Comparison of ENCODE assay signal across 21 cellular contexts in genomic region chr12:113935459-113935858, GRCh38.
"Had no signal": no experiment of that assay in that cellular context is flagged by ENCODE, and none has a peak within 500 bp of the region (broad histone marks: within the 10 kb centered on the region; RNA-seq: fewer than 3 reads in every experiment).

No MANE protein-coding gene starts in this region.

- DNase-seq: activated B cell treated with CpG ODN at 0.5 μM for 24 hours; activated CD4-positive, alpha-beta memory T cell treated with anti-CD3 and anti-CD28 coated beads, Interleukin-2, amount 10 ng/mL, durations not matched to agents 7 days and 5 days; activated CD4-positive, alpha-beta T cell treated with anti-CD3 and anti-CD28 coated beads for 4 hours; activated effector memory CD4-positive, alpha-beta T cell treated with anti-CD3 and anti-CD28 coated beads, Interleukin-2, amount 50 U/mL, for 16 hours; activated naive CD4-positive, alpha-beta T cell treated with anti-CD3 and anti-CD28 coated beads, Interleukin-2, amount 10 ng/mL, durations not matched to agents 7 days and 5 days; activated T-cell treated with anti-CD3 and anti-CD28 coated beads, Interleukin-2, amount 50 U/mL, for 72 hours; anterior cingulate cortex; body of pancreas; effector CD8-positive, alpha-beta T cell; esophagus squamous epithelium; heart left ventricle; left ventricle myocardium inferior; naive B cell; SJCRH30; stimulated activated CD4-positive, alpha-beta T cell treated with anti-CD3 and anti-CD28 coated beads, Interleukin-4, amount 100 ng/mL, for 4 hours; T1000 had no signal

- H3K27ac Mint-ChIP-seq: activated B cell treated with CpG ODN at 0.5 μM for 24 hours; activated CD4-positive, alpha-beta memory T cell treated with anti-CD3 and anti-CD28 coated beads, Interleukin-2, amount 10 ng/mL, durations not matched to agents 7 days and 5 days; activated naive CD4-positive, alpha-beta T cell treated with anti-CD3 and anti-CD28 coated beads, Interleukin-2, amount 10 ng/mL, durations not matched to agents 7 days and 5 days; stimulated activated naive CD8-positive, alpha-beta T cell treated with anti-CD3 and anti-CD28 coated beads, Interleukin-15, Interleukin-2, amounts not matched to agents 100 ng/mL and 50 ng/mL, for 24 hours had no signal

- ATAC-seq: activated T-cell treated with anti-CD3 and anti-CD28 coated beads, Interleukin-2, amount 50 U/mL, for 72 hours; body of pancreas; gastroesophageal sphincter; heart left ventricle had no signal

- H3K4me1 Mint-ChIP-seq: activated B cell treated with CpG ODN at 0.5 μM for 24 hours; activated CD4-positive, alpha-beta memory T cell treated with anti-CD3 and anti-CD28 coated beads, Interleukin-2, amount 10 ng/mL, durations not matched to agents 7 days and 5 days; activated naive CD4-positive, alpha-beta T cell treated with anti-CD3 and anti-CD28 coated beads, Interleukin-2, amount 10 ng/mL, durations not matched to agents 7 days and 5 days had no signal

- H3K27ac ChIP-seq: body of pancreas, esophagus squamous epithelium, gastroesophageal sphincter, heart left ventricle, left ventricle myocardium inferior, prostate gland, right atrium auricular region, SJCRH30, tibial nerve had no signal

- H3K36me3 ChIP-seq: SJCRH30 had no signal

- H3K27me3 ChIP-seq: body of pancreas, esophagus squamous epithelium, gastroesophageal sphincter, heart left ventricle, right atrium auricular region, SJCRH30, tibial nerve had no signal

- H3K27me3 Mint-ChIP-seq: activated B cell treated with CpG ODN at 0.5 μM for 24 hours; activated CD4-positive, alpha-beta memory T cell treated with anti-CD3 and anti-CD28 coated beads, Interleukin-2, amount 10 ng/mL, durations not matched to agents 7 days and 5 days; activated naive CD4-positive, alpha-beta T cell treated with anti-CD3 and anti-CD28 coated beads, Interleukin-2, amount 10 ng/mL, durations not matched to agents 7 days and 5 days; naive B cell; stimulated activated naive CD8-positive, alpha-beta T cell treated with anti-CD3 and anti-CD28 coated beads, Interleukin-15, Interleukin-2, amounts not matched to agents 100 ng/mL and 50 ng/mL, for 24 hours had no signal

- H3K4me1 ChIP-seq: body of pancreas, left ventricle myocardium inferior, prostate gland, SJCRH30 had no signal

- H3K4me3 Mint-ChIP-seq: activated B cell treated with CpG ODN at 0.5 μM for 24 hours; activated CD4-positive, alpha-beta memory T cell treated with anti-CD3 and anti-CD28 coated beads, Interleukin-2, amount 10 ng/mL, durations not matched to agents 7 days and 5 days; activated naive CD4-positive, alpha-beta T cell treated with anti-CD3 and anti-CD28 coated beads, Interleukin-2, amount 10 ng/mL, durations not matched to agents 7 days and 5 days; activated T-cell treated with anti-CD3 and anti-CD28 coated beads, Interleukin-2, amount 50 U/mL, for 72 hours; naive B cell; stimulated activated naive CD8-positive, alpha-beta T cell treated with anti-CD3 and anti-CD28 coated beads, Interleukin-15, Interleukin-2, amounts not matched to agents 100 ng/mL and 50 ng/mL, for 24 hours had no signal

- H3K9me3 Mint-ChIP-seq: activated B cell treated with CpG ODN at 0.5 μM for 24 hours; activated CD4-positive, alpha-beta memory T cell treated with anti-CD3 and anti-CD28 coated beads, Interleukin-2, amount 10 ng/mL, durations not matched to agents 7 days and 5 days; activated naive CD4-positive, alpha-beta T cell treated with anti-CD3 and anti-CD28 coated beads, Interleukin-2, amount 10 ng/mL, durations not matched to agents 7 days and 5 days; activated T-cell treated with anti-CD3 and anti-CD28 coated beads, Interleukin-2, amount 50 U/mL, for 72 hours; stimulated activated naive CD8-positive, alpha-beta T cell treated with anti-CD3 and anti-CD28 coated beads, Interleukin-15, Interleukin-2, amounts not matched to agents 100 ng/mL and 50 ng/mL, for 24 hours had no signal

- H3K4me3 ChIP-seq: body of pancreas, esophagus squamous epithelium, gastroesophageal sphincter, heart left ventricle, left ventricle myocardium inferior, prostate gland, right atrium auricular region, SJCRH30, tibial nerve had no signal

- H3K9me3 ChIP-seq: body of pancreas, esophagus squamous epithelium, gastroesophageal sphincter, heart left ventricle, left ventricle myocardium inferior, prostate gland, right atrium auricular region, SJCRH30, tibial nerve had no signal
